ENCODE assay signal across 19 cellular contexts in genomic region chr14:91127924-91128323, GRCh38. TPM values are rescaled to one million over a fixed set of nuclear protein-coding genes. Genes with fewer than 3 reads are reported as not detected.
A peak's percentile ranks its signal among the peaks of the same experiment; 100 is the strongest.
DNase-seq lines count a peak whose midpoint lies in the region; ATAC-seq and TF ChIP-seq lines count a peak whose summit lies in the region.
"Had no signal": no experiment of that assay in that cellular context is flagged by ENCODE, and none has a peak within 500 bp of the region (broad histone marks: within the 10 kb centered on the region; RNA-seq: fewer than 3 reads in every experiment).

No MANE protein-coding gene starts in this region.

- peak overlapping the region in 1 of 2 donors; percentile 40 for H3K9ac ChIP-seq in colonic mucosa (ENCODE audit: low read depth in 2 of 2, low read length in 2 of 2)

- H3K4me1 Mint-ChIP-seq in T-helper 2 cell treated with Interferon-gamma antibody and Interleukin-4, amounts not matched to agents 5 μg/mL and 100 μg/mL, for 36 hours (ENCODE audit: low read depth): peaks cover 28% of the 10 kb centered on the region

- 98 to 100% methylated on average over 3 to 4 of the region's 4 CpGs for WGBS in transverse colon (ENCODE audit: low coverage in 1 of 2), 2 donors

- ATAC-seq in GM21447 (IDR thresholded peaks at IDR 0.05; ENCODE audit: unreplicated experiment) (no peak), GM19467 (IDR thresholded peaks at IDR 0.05; ENCODE audit: unreplicated experiment) (no peak)
- ATAC-seq: gastroesophageal sphincter had no signal

- H3K36me3 Mint-ChIP-seq in T-helper 2 cell treated with Interferon-gamma antibody and Interleukin-4, amounts not matched to agents 5 μg/mL and 100 μg/mL, for 36 hours (ENCODE audit: low read depth): peaks cover 72% of the 10 kb centered on the region

- H3K4me3 Mint-ChIP-seq in T-helper 2 cell treated with Interferon-gamma antibody and Interleukin-4, amounts not matched to agents 5 μg/mL and 100 μg/mL, for 36 hours: no peak overlapping the region

- no peak overlapping the region for H3K4me3 ChIP-seq in colonic mucosa
- H3K4me3 ChIP-seq in muscle layer of duodenum (ENCODE audit: low read depth in 1 of 2, low read length in 2 of 2): no peak overlapping the region
- no peak overlapping the region for H3K4me3 ChIP-seq in transverse colon
- no peak overlapping the region for H3K4me3 ChIP-seq in brain microvascular endothelial cell (ENCODE audit: low read depth, low read length)
- H3K4me3 ChIP-seq: gastroesophageal sphincter had no signal

- in situ Hi-C loops in transverse colon (cut with MboI; ENCODE audit: low pct_ligation_motif_present in 1 of 4, low pct_unique_long_range_greater_than_20kb in 1 of 4, low sequenced_read_pairs in 3 of 4): no loop called here
- in situ Hi-C loops in brain microvascular endothelial cell (cut with HindIII; ENCODE audit: low pct_ligation_motif_present, low sequenced_read_pairs): no loop called here

- H3K27ac ChIP-seq in colonic mucosa (peak overlapping the region; percentile 38), muscle layer of duodenum (ENCODE audit: low read length) (peak overlapping the region; percentile 60), transverse colon (peak overlapping the region; percentile 51 to 70 (median 64)), brain microvascular endothelial cell (no peak overlapping the region)

- no peak for TF ChIP-seq EP300 in transverse colon (IDR thresholded peaks at IDR 0.05; ENCODE audit: low read depth)

- no peaks in the 10 kb centered on the region for H3K4me1 ChIP-seq in colonic mucosa
- H3K4me1 ChIP-seq in muscle layer of duodenum (ENCODE audit: control insufficient read depth in 1 of 2, insufficient read depth in 2 of 2, low read length in 2 of 2): peaks cover 0 to 27% of the 10 kb centered on the region in 2 donors
- H3K4me1 ChIP-seq in transverse colon: peaks cover 0 to 36% (median 17%) of the 10 kb centered on the region in 4 donors
- H3K4me1 ChIP-seq: BE2C had no signal

- H3K36me3 ChIP-seq in colonic mucosa: no peaks in the 10 kb centered on the region
- H3K36me3 ChIP-seq in muscle layer of duodenum (ENCODE audit: control insufficient read depth in 1 of 2, insufficient read depth in 2 of 2, low read length in 2 of 2): peaks cover 0 to 15% of the 10 kb centered on the region in 2 donors
- peaks cover 0 to 29% (median 8%) of the 10 kb centered on the region in 4 donors for H3K36me3 ChIP-seq in transverse colon
- no peaks in the 10 kb centered on the region for H3K36me3 ChIP-seq in brain microvascular endothelial cell (replicated peaks)
- H3K36me3 ChIP-seq: BE2C had no signal

- TF ChIP-seq CTCF in colonic mucosa (IDR thresholded peaks at IDR 0.05) (no peak), transverse colon (IDR thresholded peaks at IDR 0.05) (no peak), brain microvascular endothelial cell (IDR thresholded peaks at IDR 0.05; ENCODE audit: low read depth, low read length, missing control alignments) (no peak)

- no peak for TF ChIP-seq POLR2A in transverse colon (IDR thresholded peaks at IDR 0.05)

- H3K9me3 Mint-ChIP-seq in T-helper 2 cell treated with Interferon-gamma antibody and Interleukin-4, amounts not matched to agents 5 μg/mL and 100 μg/mL, for 36 hours: no peaks in the 10 kb centered on the region

- no peaks in the 10 kb centered on the region for H3K27me3 ChIP-seq in colonic mucosa
- H3K27me3 ChIP-seq in muscle layer of duodenum (ENCODE audit: low read depth, low read length): no peaks in the 10 kb centered on the region
- no peaks in the 10 kb centered on the region for H3K27me3 ChIP-seq in transverse colon
- H3K27me3 ChIP-seq in brain microvascular endothelial cell (replicated peaks): no peaks in the 10 kb centered on the region
- H3K27me3 ChIP-seq: BE2C, gastroesophageal sphincter had no signal

- H3K27me3 Mint-ChIP-seq in T-helper 2 cell treated with Interferon-gamma antibody and Interleukin-4, amounts not matched to agents 5 μg/mL and 100 μg/mL, for 36 hours (ENCODE audit: low read depth): no peaks in the 10 kb centered on the region

- peak overlapping the region; percentile 57 for H3K27ac Mint-ChIP-seq in T-helper 2 cell treated with Interferon-gamma antibody and Interleukin-4, amounts not matched to agents 5 μg/mL and 100 μg/mL, for 36 hours

- H3K9me3 ChIP-seq in colonic mucosa: no peaks in the 10 kb centered on the region
- H3K9me3 ChIP-seq in muscle layer of duodenum (ENCODE audit: control insufficient read depth in 1 of 2, low read length in 2 of 2): no peaks in the 10 kb centered on the region
- no peaks in the 10 kb centered on the region for H3K9me3 ChIP-seq in transverse colon
- H3K9me3 ChIP-seq: BE2C, gastroesophageal sphincter had no signal

- intact Hi-C loops in colonic mucosa (cut with DNase I): no loop called here
- intact Hi-C loops in transverse colon (cut with DNase I; ENCODE audit: low total_unique reads): no loop called here

- DNase-seq in T-helper 2 cell treated with Interferon-gamma antibody and Interleukin-4, amounts not matched to agents 5 μg/mL and 100 μg/mL, for 36 hours (ENCODE audit: low spot score): no peak
- no peak for DNase-seq in T-helper 2 cell
- DNase-seq in colonic mucosa: no peak
- no peak for DNase-seq in transverse colon
- no peak for DNase-seq in brain microvascular endothelial cell
- DNase-seq: 8988T; activated CD4-positive, CD25-positive, alpha-beta regulatory T cell treated with anti-CD3 and anti-CD28 coated beads, Interleukin-2, amount 50 U/mL, for 72 hours; activated effector memory CD4-positive, alpha-beta T cell treated with Interleukin-2 at 50 U/mL for 16 hours; amniotic stem cell; DMS 273 treated with DMSO at 0.1 percent for 48 hours; NCI-H187 treated with DMSO at 0.1 percent for 48 hours; NCI-H446; retina; SIG-M5 had no signal

RNA-seq across cellular contexts. Expression of gene DGLUCY, which starts 14.1 kb away (rescaled TPM):
- total RNA-seq in colonic mucosa (100 to 1,000 TPM in 1 of 2 donors, 10 to 100 TPM in 1; 67.3 to 105 TPM), transverse colon (100 to 1,000 TPM in 2 of 4 donors, 10 to 100 TPM in 2; 62.1 to 229 (median 102) TPM)
